Comparison of ENCODE assay signal across 2 cellular contexts in the genomic region with DNA sequence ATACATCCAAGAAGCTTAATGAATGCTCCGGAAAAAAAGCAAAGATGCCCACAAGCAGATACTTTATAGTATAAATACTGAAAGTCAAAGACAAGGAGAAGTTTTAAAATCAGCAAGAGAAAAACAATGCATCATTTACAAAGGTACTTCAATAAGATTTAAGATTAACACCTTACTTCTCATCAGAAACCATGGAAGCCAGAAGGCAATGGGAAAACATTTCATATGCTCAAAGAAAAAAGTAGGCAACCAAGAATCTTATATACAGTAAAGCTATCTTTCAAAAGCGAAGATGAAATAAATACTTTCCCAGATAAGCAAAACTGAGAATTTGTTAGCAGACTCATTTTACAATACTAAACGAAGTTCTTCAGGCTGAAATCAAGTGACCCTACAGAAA.
TF ChIP-seq lines count a peak whose summit lies in the region.

No MANE protein-coding gene starts in this region.

TF ChIP-seq in HEK293, 187 proteins besides CTCF, POLR2A, EP300 and RAD21:
- no peak for TF ChIP-seq HOXD13 (CRISPR knock-in tag; IDR thresholded peaks at IDR 0.05; ENCODE audit: borderline replicate concordance)
- no peak for TF ChIP-seq ZNF24 (tag by site-specific recombination; IDR thresholded peaks at IDR 0.05)
- TF ChIP-seq MEIS1 (CRISPR knock-in tag; IDR thresholded peaks at IDR 0.05; ENCODE audit: borderline replicate concordance) = no peak
- TF ChIP-seq ZNF26 (tag by site-specific recombination; IDR thresholded peaks at IDR 0.05) = no peak
- TF ChIP-seq ZNF776 (tag by site-specific recombination; IDR thresholded peaks at IDR 0.05; ENCODE audit: borderline replicate concordance) = no peak
- peak; percentile 97 for TF ChIP-seq SETDB1 (IDR thresholded peaks at IDR 0.05; ENCODE audit: insufficient read length, low read length)
- no peak for TF ChIP-seq OVOL3 (tag by site-specific recombination; IDR thresholded peaks at IDR 0.05)
- TF ChIP-seq ZBTB1 (tag by site-specific recombination; IDR thresholded peaks at IDR 0.05) = no peak
- no peak for TF ChIP-seq ZSCAN4 (tag by site-specific recombination; IDR thresholded peaks at IDR 0.05)
- TF ChIP-seq TRIM28 (IDR thresholded peaks at IDR 0.05; ENCODE audit: borderline replicate concordance, low read length) = peak; percentile 91
- TF ChIP-seq ZNF202 (tag by site-specific recombination; IDR thresholded peaks at IDR 0.05; ENCODE audit: borderline replicate concordance) = no peak
- no peak for TF ChIP-seq ZNF707 (tag by site-specific recombination; IDR thresholded peaks at IDR 0.05)
- no peak for TF ChIP-seq ZNF266 (tag by site-specific recombination; IDR thresholded peaks at IDR 0.05; ENCODE audit: low read depth)
- TF ChIP-seq ZNF37A (tag by site-specific recombination; IDR thresholded peaks at IDR 0.05) = no peak
- no peak for TF ChIP-seq ZNF792 (tag by site-specific recombination; IDR thresholded peaks at IDR 0.05)
- TF ChIP-seq ZFP69B (tag by site-specific recombination; IDR thresholded peaks at IDR 0.05) = no peak

TF ChIP-seq in GM12878, 131 proteins besides CTCF, POLR2A, EP300 and RAD21:
- TF ChIP-seq, protein P1, sequence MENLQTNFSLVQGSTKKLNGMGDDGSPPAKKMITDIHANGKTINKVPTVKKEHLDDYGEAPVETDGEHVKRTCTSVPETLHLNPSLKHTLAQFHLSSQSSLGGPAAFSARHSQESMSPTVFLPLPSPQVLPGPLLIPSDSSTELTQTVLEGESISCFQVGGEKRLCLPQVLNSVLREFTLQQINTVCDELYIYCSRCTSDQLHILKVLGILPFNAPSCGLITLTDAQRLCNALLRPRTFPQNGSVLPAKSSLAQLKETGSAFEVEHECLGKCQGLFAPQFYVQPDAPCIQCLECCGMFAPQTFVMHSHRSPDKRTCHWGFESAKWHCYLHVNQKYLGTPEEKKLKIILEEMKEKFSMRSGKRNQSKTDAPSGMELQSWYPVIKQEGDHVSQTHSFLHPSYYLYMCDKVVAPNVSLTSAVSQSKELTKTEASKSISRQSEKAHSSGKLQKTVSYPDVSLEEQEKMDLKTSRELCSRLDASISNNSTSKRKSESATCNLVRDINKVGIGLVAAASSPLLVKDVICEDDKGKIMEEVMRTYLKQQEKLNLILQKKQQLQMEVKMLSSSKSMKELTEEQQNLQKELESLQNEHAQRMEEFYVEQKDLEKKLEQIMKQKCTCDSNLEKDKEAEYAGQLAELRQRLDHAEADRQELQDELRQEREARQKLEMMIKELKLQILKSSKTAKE (IDR thresholded peaks at IDR 0.05; ENCODE audit: low read depth, poor library complexity, severe bottlenecking) = peak; percentile 68
- TF ChIP-seq USF1 (IDR thresholded peaks at IDR 0.05; ENCODE audit: borderline replicate concordance, extremely low read length, insufficient read depth, low read depth, low read length) (no peak), YY1 (IDR thresholded peaks at IDR 0.05; ENCODE audit: low read depth, low read length) (no peak), RELB (IDR thresholded peaks at IDR 0.05; ENCODE audit: low read depth) (0 out of 2 replicates have a peak, but pooled peaks have one; percentile 44), KLF5 (IDR thresholded peaks at IDR 0.05; ENCODE audit: partially characterized antibody) (peak; percentile 61), CBX5 (IDR thresholded peaks at IDR 0.05; ENCODE audit: low read depth) (peak; percentile 99)
